11 cellular contexts compared by ENCODE assay signal in genomic region chrX:52867610-52868348, GRCh38. TPM values are rescaled to one million over a fixed set of nuclear protein-coding genes. Genes with fewer than 3 reads are reported as not detected.
"Had no signal": no experiment of that assay in that cellular context is flagged by ENCODE, and none has a peak within 500 bp of the region (broad histone marks: within the 10 kb centered on the region; RNA-seq: fewer than 3 reads in every experiment).

Gene XAGE3 (minus strand): TSS chrX:52868083. CDS start chrX:52867133, 950 bp downstream.

- ATAC-seq: GM23338, HepG2 had no signal

- H2AFZ ChIP-seq: GM23338 had no signal

- H3K4me2 ChIP-seq: GM23338, KMS-11 had no signal

- H3K9ac ChIP-seq: KMS-11 had no signal

- H3K4me3 ChIP-seq: GM23338 had no signal

- DNase-seq: H9, HCEC 1CT, IMR-90, KBM-7 had no signal

- H3K27ac ChIP-seq: HL-60, KMS-11 had no signal

- FAIRE-seq: H54, HepG2 had no signal

RNA-seq across cellular contexts. Expression of gene XAGE3, which starts in this region (rescaled TPM):
- total RNA-seq: GM23338, H1, H9, HepG2, HT1080, IMR-90 had no signal
- polyA plus RNA-seq: GM23338, H1, HepG2, IMR-90 had no signal
